1 cellular context compared by ENCODE assay signal in genomic region chr1:114757455-114758250, GRCh38.
TF ChIP-seq lines count a peak whose summit lies in the region.

CSDE1 (minus strand) TSS chr1:114757984; CDS start chr1:114739890, 18,094 bp downstream.

TF ChIP-seq in HepG2, 621 proteins besides CTCF, POLR2A, EP300 and RAD21 (continued from another document and continues in another):
- TF ChIP-seq ZNF580 (CRISPR knock-in tag; IDR thresholded peaks at IDR 0.05; ENCODE audit: borderline replicate concordance, low read depth) (peak; percentile 79), SUZ12 (IDR thresholded peaks at IDR 0.05; ENCODE audit: low read depth, low read length) (peak; percentile 70), NCOA1 (CRISPR knock-in tag; IDR thresholded peaks at IDR 0.05) (peak; percentile 86; the same call in 1 of the 2 replicates), KLF12 (CRISPR knock-in tag; IDR thresholded peaks at IDR 0.05; ENCODE audit: borderline replicate concordance) (peak; percentile 36; the same call in 1 of the 2 replicates), ZNF44 (CRISPR knock-in tag; IDR thresholded peaks at IDR 0.05) (no peak), CREM (IDR thresholded peaks at IDR 0.05) (peak; percentile 87), CREM (CRISPR knock-in tag; IDR thresholded peaks at IDR 0.05) (no peak), GPN1 (CRISPR knock-in tag; IDR thresholded peaks at IDR 0.05; ENCODE audit: borderline replicate concordance) (no peak), FOXP1 (IDR thresholded peaks at IDR 0.05) (no peak), FOXP1 (CRISPR knock-in tag; IDR thresholded peaks at IDR 0.05) (no peak), GLI4 (CRISPR knock-in tag; IDR thresholded peaks at IDR 0.05; ENCODE audit: borderline replicate concordance) (peak; percentile 74; the same call in 1 of the 2 replicates), ZMYM3 (CRISPR knock-in tag; IDR thresholded peaks at IDR 0.05) (peak; percentile 51), ZNF703 (CRISPR knock-in tag; IDR thresholded peaks at IDR 0.05; ENCODE audit: borderline replicate concordance) (no peak), RBM22 (optimal IDR thresholded peaks at IDR 0.05; ENCODE audit: low read length) (no peak), ARNTL (CRISPR knock-in tag; IDR thresholded peaks at IDR 0.05) (peak; percentile 53; the same call in 1 of the 2 replicates), ZNF777 (CRISPR knock-in tag; IDR thresholded peaks at IDR 0.05) (0 out of 2 replicates have a peak, but pooled peaks have one; percentile 29), THAP8 (CRISPR knock-in tag; IDR thresholded peaks at IDR 0.05; ENCODE audit: borderline replicate concordance) (no peak), KDM4B (CRISPR knock-in tag; IDR thresholded peaks at IDR 0.05) (no peak; the same call in 1 of the 2 replicates), TP53 (CRISPR knock-in tag; conservative IDR thresholded peaks at IDR 0.05) (no peak), ZNF24 (IDR thresholded peaks at IDR 0.05) (no peak), ZNF333 (CRISPR knock-in tag; IDR thresholded peaks at IDR 0.05; ENCODE audit: borderline replicate concordance) (no peak), ZNF619 (CRISPR knock-in tag; IDR thresholded peaks at IDR 0.05) (peak; percentile 53; the same call in 1 of the 2 replicates), ZBED4 (CRISPR knock-in tag; IDR thresholded peaks at IDR 0.05; ENCODE audit: borderline replicate concordance) (no peak), ZNF230 (CRISPR knock-in tag; IDR thresholded peaks at IDR 0.05) (no peak; the same call in 1 of the 2 replicates), CEBPG (CRISPR knock-in tag; IDR thresholded peaks at IDR 0.05) (peak; percentile 55), MAFG (CRISPR knock-in tag; IDR thresholded peaks at IDR 0.05) (no peak), ZNF816 (CRISPR knock-in tag; IDR thresholded peaks at IDR 0.05; ENCODE audit: borderline replicate concordance) (no peak; the same call in 1 of the 2 replicates), ZNF7 (CRISPR knock-in tag; IDR thresholded peaks at IDR 0.05) (no peak), ZBTB3 (CRISPR knock-in tag; IDR thresholded peaks at IDR 0.05; ENCODE audit: borderline replicate concordance, low read depth) (no peak), PATZ1 (CRISPR knock-in tag; IDR thresholded peaks at IDR 0.05) (no peak; the same call in 1 of the 2 replicates), HNF1B (CRISPR knock-in tag; IDR thresholded peaks at IDR 0.05) (peak; percentile 78), ZSCAN20 (CRISPR knock-in tag; IDR thresholded peaks at IDR 0.05; ENCODE audit: borderline replicate concordance) (no peak), MTF1 (CRISPR knock-in tag; IDR thresholded peaks at IDR 0.05) (no peak), ZBTB8A (CRISPR knock-in tag; IDR thresholded peaks at IDR 0.05; ENCODE audit: borderline replicate concordance, low read depth) (no peak)
- TF ChIP-seq, protein P1, sequence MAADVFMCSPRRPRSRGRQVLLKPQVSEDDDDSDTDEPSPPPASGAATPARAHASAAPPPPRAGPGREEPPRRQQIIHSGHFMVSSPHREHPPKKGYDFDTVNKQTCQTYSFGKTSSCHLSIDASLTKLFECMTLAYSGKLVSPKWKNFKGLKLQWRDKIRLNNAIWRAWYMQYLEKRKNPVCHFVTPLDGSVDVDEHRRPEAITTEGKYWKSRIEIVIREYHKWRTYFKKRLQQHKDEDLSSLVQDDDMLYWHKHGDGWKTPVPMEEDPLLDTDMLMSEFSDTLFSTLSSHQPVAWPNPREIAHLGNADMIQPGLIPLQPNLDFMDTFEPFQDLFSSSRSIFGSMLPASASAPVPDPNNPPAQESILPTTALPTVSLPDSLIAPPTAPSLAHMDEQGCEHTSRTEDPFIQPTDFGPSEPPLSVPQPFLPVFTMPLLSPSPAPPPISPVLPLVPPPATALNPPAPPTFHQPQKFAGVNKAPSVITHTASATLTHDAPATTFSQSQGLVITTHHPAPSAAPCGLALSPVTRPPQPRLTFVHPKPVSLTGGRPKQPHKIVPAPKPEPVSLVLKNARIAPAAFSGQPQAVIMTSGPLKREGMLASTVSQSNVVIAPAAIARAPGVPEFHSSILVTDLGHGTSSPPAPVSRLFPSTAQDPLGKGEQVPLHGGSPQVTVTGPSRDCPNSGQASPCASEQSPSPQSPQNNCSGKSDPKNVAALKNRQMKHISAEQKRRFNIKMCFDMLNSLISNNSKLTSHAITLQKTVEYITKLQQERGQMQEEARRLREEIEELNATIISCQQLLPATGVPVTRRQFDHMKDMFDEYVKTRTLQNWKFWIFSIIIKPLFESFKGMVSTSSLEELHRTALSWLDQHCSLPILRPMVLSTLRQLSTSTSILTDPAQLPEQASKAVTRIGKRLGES (CRISPR knock-in tag; IDR thresholded peaks at IDR 0.05; ENCODE audit: borderline replicate concordance), result no peak
- TF ChIP-seq, protein P2, sequence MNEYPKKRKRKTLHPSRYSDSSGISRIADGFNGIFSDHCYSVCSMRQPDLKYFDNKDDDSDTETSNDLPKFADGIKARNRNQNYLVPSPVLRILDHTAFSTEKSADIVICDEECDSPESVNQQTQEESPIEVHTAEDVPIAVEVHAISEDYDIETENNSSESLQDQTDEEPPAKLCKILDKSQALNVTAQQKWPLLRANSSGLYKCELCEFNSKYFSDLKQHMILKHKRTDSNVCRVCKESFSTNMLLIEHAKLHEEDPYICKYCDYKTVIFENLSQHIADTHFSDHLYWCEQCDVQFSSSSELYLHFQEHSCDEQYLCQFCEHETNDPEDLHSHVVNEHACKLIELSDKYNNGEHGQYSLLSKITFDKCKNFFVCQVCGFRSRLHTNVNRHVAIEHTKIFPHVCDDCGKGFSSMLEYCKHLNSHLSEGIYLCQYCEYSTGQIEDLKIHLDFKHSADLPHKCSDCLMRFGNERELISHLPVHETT (CRISPR knock-in tag; conservative IDR thresholded peaks at IDR 0.05), result 0 out of 2 replicates have a peak, but pooled peaks have one; percentile 42
- TF ChIP-seq, protein P3, sequence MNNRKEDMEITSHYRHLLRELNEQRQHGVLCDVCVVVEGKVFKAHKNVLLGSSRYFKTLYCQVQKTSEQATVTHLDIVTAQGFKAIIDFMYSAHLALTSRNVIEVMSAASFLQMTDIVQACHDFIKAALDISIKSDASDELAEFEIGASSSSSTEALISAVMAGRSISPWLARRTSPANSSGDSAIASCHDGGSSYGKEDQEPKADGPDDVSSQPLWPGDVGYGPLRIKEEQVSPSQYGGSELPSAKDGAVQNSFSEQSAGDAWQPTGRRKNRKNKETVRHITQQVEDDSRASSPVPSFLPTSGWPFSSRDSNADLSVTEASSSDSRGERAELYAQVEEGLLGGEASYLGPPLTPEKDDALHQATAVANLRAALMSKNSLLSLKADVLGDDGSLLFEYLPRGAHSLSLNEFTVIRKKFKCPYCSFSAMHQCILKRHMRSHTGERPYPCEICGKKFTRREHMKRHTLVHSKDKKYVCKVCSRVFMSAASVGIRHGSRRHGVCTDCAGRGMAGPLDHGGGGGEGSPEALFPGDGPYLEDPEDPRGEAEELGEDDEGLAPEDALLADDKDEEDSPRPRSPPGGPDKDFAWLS (CRISPR knock-in tag; IDR thresholded peaks at IDR 0.05; ENCODE audit: borderline replicate concordance), result no peak
- TF ChIP-seq, protein P4, sequence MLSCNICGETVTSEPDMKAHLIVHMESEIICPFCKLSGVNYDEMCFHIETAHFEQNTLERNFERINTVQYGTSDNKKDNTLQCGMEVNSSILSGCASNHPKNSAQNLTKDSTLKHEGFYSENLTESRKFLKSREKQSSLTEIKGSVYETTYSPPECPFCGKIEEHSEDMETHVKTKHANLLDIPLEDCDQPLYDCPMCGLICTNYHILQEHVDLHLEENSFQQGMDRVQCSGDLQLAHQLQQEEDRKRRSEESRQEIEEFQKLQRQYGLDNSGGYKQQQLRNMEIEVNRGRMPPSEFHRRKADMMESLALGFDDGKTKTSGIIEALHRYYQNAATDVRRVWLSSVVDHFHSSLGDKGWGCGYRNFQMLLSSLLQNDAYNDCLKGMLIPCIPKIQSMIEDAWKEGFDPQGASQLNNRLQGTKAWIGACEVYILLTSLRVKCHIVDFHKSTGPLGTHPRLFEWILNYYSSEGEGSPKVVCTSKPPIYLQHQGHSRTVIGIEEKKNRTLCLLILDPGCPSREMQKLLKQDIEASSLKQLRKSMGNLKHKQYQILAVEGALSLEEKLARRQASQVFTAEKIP (CRISPR knock-in tag; IDR thresholded peaks at IDR 0.05; ENCODE audit: borderline replicate concordance), result no peak
- TF ChIP-seq, protein P5, sequence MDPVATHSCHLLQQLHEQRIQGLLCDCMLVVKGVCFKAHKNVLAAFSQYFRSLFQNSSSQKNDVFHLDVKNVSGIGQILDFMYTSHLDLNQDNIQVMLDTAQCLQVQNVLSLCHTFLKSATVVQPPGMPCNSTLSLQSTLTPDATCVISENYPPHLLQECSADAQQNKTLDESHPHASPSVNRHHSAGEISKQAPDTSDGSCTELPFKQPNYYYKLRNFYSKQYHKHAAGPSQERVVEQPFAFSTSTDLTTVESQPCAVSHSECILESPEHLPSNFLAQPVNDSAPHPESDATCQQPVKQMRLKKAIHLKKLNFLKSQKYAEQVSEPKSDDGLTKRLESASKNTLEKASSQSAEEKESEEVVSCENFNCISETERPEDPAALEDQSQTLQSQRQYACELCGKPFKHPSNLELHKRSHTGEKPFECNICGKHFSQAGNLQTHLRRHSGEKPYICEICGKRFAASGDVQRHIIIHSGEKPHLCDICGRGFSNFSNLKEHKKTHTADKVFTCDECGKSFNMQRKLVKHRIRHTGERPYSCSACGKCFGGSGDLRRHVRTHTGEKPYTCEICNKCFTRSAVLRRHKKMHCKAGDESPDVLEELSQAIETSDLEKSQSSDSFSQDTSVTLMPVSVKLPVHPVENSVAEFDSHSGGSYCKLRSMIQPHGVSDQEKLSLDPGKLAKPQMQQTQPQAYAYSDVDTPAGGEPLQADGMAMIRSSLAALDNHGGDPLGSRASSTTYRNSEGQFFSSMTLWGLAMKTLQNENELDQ (CRISPR knock-in tag; IDR thresholded peaks at IDR 0.05; ENCODE audit: borderline replicate concordance), result no peak
